15 cellular contexts compared by ENCODE assay signal in genomic region chr9:89165341-89165740, GRCh38. TPM values are rescaled to one million over a fixed set of nuclear protein-coding genes. Genes with fewer than 3 reads are reported as not detected.
DNase-seq lines count a peak whose midpoint lies in the region; ATAC-seq and TF ChIP-seq lines count a peak whose summit lies in the region.
"Had no signal": no experiment of that assay in that cellular context is flagged by ENCODE, and none has a peak within 500 bp of the region (broad histone marks: within the 10 kb centered on the region; RNA-seq: fewer than 3 reads in every experiment).

No MANE protein-coding gene starts in this region.

- H3K4me1 ChIP-seq in GM23248 (ENCODE audit: insufficient read depth) (no peaks in the 10 kb centered on the region; the same call in 1 of the 2 replicates), thyroid gland (no peaks in the 10 kb centered on the region)
- H3K4me1 ChIP-seq: BE2C had no signal

- no peaks in the 10 kb centered on the region for H3K79me2 ChIP-seq in GM23248 (ENCODE audit: insufficient read depth)

- ATAC-seq in GM19463 (IDR thresholded peaks at IDR 0.05; ENCODE audit: unreplicated experiment), result no peak

- in situ Hi-C loops in GM23248 (cut with MboI), result no loop called here

- H3K36me3 ChIP-seq in GM23248 (ENCODE audit: low read depth) (no peaks in the 10 kb centered on the region), thyroid gland (no peaks in the 10 kb centered on the region)

- no peaks in the 10 kb centered on the region for H3K9me3 ChIP-seq in GM23248 (ENCODE audit: low read depth)
- H3K9me3 ChIP-seq in thyroid gland, result no peaks in the 10 kb centered on the region
- H3K9me3 ChIP-seq: BE2C had no signal

- no peak overlapping the region for H3K27ac ChIP-seq in GM23248
- no peak overlapping the region for H3K27ac ChIP-seq in thyroid gland

- TF ChIP-seq CTCF in cardiac fibroblast (IDR thresholded peaks at IDR 0.05; ENCODE audit: low read depth, low read length) (no peak), fibroblast of the aortic adventitia (IDR thresholded peaks at IDR 0.05; ENCODE audit: insufficient read depth, low read length) (no peak), thyroid gland (IDR thresholded peaks at IDR 0.05) (no peak)

- H3K27me3 ChIP-seq in GM23248 (replicated peaks; ENCODE audit: insufficient read depth) (no peaks in the 10 kb centered on the region), thyroid gland (no peaks in the 10 kb centered on the region)
- H3K27me3 ChIP-seq: BE2C had no signal

- no peaks in the 10 kb centered on the region for H4K20me1 ChIP-seq in GM23248 (ENCODE audit: insufficient read depth)

- H3K4me2 ChIP-seq in GM23248 (ENCODE audit: unreplicated experiment), result no peak overlapping the region

- no peaks in the 10 kb centered on the region for H3F3A ChIP-seq in GM23248 (ENCODE audit: insufficient read depth)

- no peak overlapping the region for H2AFZ ChIP-seq in GM23248

- H3K9me2 ChIP-seq in GM23248 (ENCODE audit: insufficient read depth), result no peaks in the 10 kb centered on the region

- no peak for TF ChIP-seq POLR2A in thyroid gland (IDR thresholded peaks at IDR 0.05)

- no peak overlapping the region for H3K4me3 ChIP-seq in GM23248
- H3K4me3 ChIP-seq in cardiac fibroblast (replicated peaks in 1 of 2; ENCODE audit: low read depth in 2 of 2, low read length in 2 of 2), result no peak overlapping the region
- H3K4me3 ChIP-seq in fibroblast of the aortic adventitia (ENCODE audit: low read depth, low read length), result no peak overlapping the region
- H3K4me3 ChIP-seq in thyroid gland (replicated peaks in 1 of 3), result no peak overlapping the region

- intact Hi-C loops in thyroid gland (cut with DNase I), result no loop called here

- DNase-seq in GM23248 (peak; percentile 28), cardiac fibroblast (ENCODE audit: low read depth in 2 of 2) (peak; percentile 11 to 26), fibroblast of the aortic adventitia (ENCODE audit: low read depth) (peak; percentile 51), SK-N-DZ (ENCODE audit: low spot score) (no peak), hepatic stellate cell (ENCODE audit: low spot score) (no peak), thyroid gland (no peak)
- DNase-seq: BE2C; C1 segment of cervical spinal cord; CD4-positive, CD25-positive, alpha-beta regulatory T cell; CD8-positive, alpha-beta memory T cell; COR-L47; GOT3; H7 had no signal

- no peak overlapping the region for H3K9ac ChIP-seq in GM23248

RNA-seq across cellular contexts. Expression of gene SHC3, which starts 13.3 kb away (rescaled TPM):
- total RNA-seq in GM23248 (2014; rRNA removed; shearing (Covaris generic)), result 0.54 and 0.63 TPM in 2 replicates
- 0.20 and 0.30 TPM in 2 replicates for polyA plus RNA-seq in GM23248 (2016; fragmentation: Nextera tagmentation; extraction: Ambion mirVana)
- total RNA-seq in fibroblast of the aortic adventitia (ENCODE audit: low replicate concordance) (26.5 and 28.0 TPM in 2 replicates), thyroid gland (1 to 10 TPM in 3 of 4 donors, under 1 TPM in 1; 0.40 to 5.9 (median 1.2) TPM)
- polyA plus RNA-seq in SK-N-DZ (2014; cell fraction: cytosol; rRNA removed), result 0.03 and 0.06 TPM in 2 replicates
- 0.11 and 0.25 TPM in 2 replicates for polyA plus RNA-seq in SK-N-DZ (2014; cell fraction: nucleus; rRNA removed)
- total RNA-seq: CD4-positive, CD25-positive, alpha-beta regulatory T cell; CD8-positive, alpha-beta memory T cell had no signal
- polyA plus RNA-seq: CD4-positive, CD25-positive, alpha-beta regulatory T cell; CD8-positive, alpha-beta memory T cell; IgD-negative memory B cell had no signal

Comparison
In these comparisons a context has a peak if more than half of its experiments do, and no peak if none do; other contexts are left out.
1. DNase-seq: peak in GM23248 (single experiment), cardiac fibroblast (2 of 2) and fibroblast of the aortic adventitia (single experiment); none in SK-N-DZ (single experiment), hepatic stellate cell (single experiment) and thyroid gland (0 of 2).